Comparison of ENCODE assay signal across 13 cellular contexts in the genomic region with DNA sequence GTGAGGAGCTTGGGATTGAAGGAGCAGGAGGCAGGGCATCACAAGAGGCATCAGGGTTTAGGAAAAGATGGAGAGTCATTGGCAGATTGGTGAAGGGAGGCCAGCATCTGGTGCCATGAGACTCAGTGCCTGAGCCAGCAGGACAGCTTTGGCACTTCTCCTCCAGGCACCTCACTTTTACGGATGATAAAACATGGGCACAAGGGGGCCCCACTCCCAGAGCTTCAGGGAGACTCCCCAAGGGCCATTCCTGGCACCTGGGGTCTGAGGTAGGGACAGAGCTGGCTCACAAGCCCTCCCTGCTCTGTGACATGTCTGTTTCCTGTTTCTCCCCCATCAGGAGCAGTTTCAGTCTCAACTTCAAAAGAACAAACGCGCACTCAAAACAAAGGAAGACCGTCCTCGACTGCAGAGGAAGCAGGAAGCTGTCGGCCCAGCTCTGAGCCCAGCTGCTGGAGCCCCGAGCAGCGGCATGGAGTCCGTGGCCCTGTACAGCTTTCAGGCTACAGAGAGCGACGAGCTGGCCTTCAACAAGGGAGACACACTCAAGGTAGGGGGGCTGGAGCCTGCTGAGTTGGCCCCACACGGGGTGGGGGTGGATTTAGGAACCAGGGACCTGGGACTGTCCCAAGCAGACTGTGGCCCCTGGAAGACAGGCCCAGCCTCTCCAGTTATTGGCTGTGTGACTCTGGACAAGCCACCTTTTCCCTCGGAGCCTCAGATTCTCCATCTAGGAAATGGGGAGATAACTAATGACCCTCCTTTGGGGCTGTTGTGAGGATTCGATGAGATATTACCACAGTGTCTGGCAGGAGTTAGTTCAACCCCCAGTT. TPM values are rescaled to one million over a fixed set of nuclear protein-coding genes. Genes with fewer than 3 reads are reported as not detected.
A peak's percentile ranks its signal among the peaks of the same experiment; 100 is the strongest.
DNase-seq lines count a peak whose midpoint lies in the region; ATAC-seq and TF ChIP-seq lines count a peak whose summit lies in the region.
"Not testable (repeated sequence)": the region's sequence is repeated elsewhere in the genome, so short reads cannot be mapped to it uniquely, and the experiment has no call there.
"Had no signal": no experiment of that assay in that cellular context is flagged by ENCODE, and none has a peak within 500 bp of the region (broad histone marks: within the 10 kb centered on the region; RNA-seq: fewer than 3 reads in every experiment).

Gene GRAPL, plus strand, starts transcription at position 442 of the 833 bp plus-strand sequence. Its CDS starts 31 bp downstream, at position 473.

- H3K36me3 ChIP-seq in GM23338 (ENCODE audit: insufficient read depth); heart left ventricle: not testable (repeated sequence)

- not testable (repeated sequence) for H3K9me2 ChIP-seq in GM23338 (ENCODE audit: insufficient read depth)

- H3K27me3 ChIP-seq in CD4-positive, alpha-beta T cell (ENCODE audit: control insufficient read depth, insufficient read depth, low read length); GM23338 (ENCODE audit: insufficient read depth); heart left ventricle: not testable (repeated sequence)

- H3K4me3 ChIP-seq in GM23338, heart left ventricle: not testable (repeated sequence)

- no CpG with 5 or more reads among the region's 14 CpGs for WGBS in heart left ventricle, 4 donors

- not testable (repeated sequence) for H3K9me3 Mint-ChIP-seq in CD4-positive, alpha-beta T cell; GM23338; activated T-cell treated with anti-CD3 and anti-CD28 coated beads, Interleukin-2, amount 50 U/mL, for 4 hours; stimulated activated effector memory CD8-positive, alpha-beta T cell treated with anti-CD3 and anti-CD28 coated beads, Interleukin-12 subunit alpha, Interleukin-12 subunit beta, amount 100 ng/mL, for 72 hours

- not testable (repeated sequence) for H3K4me2 ChIP-seq in GM23338

- TF ChIP-seq POLR2A in heart left ventricle (IDR thresholded peaks at IDR 0.05): not testable (repeated sequence)

- not testable (repeated sequence) for H3K4me1 Mint-ChIP-seq in CD4-positive, alpha-beta T cell (ENCODE audit: low read depth); GM23338; T-helper 17 cell; activated T-cell treated with anti-CD3 and anti-CD28 coated beads, Interleukin-2, amount 50 U/mL, for 4 hours (ENCODE audit: low read depth); stimulated activated effector memory CD8-positive, alpha-beta T cell treated with anti-CD3 and anti-CD28 coated beads, Interleukin-12 subunit alpha, Interleukin-12 subunit beta, amount 100 ng/mL, for 72 hours

- not testable (repeated sequence) for H3K4me3 Mint-ChIP-seq in CD4-positive, alpha-beta T cell; GM23338; T-helper 17 cell; activated T-cell treated with anti-CD3 and anti-CD28 coated beads, Interleukin-2, amount 50 U/mL, for 4 hours; stimulated activated effector memory CD8-positive, alpha-beta T cell treated with anti-CD3 and anti-CD28 coated beads, Interleukin-12 subunit alpha, Interleukin-12 subunit beta, amount 100 ng/mL, for 72 hours

- H4K20me1 ChIP-seq in GM23338 (replicated peaks; ENCODE audit: insufficient read depth): not testable (repeated sequence)

- not testable (repeated sequence) for H3K9me3 ChIP-seq in CD4-positive, alpha-beta T cell (ENCODE audit: control insufficient read depth, low read length); T-helper 17 cell (ENCODE audit: control insufficient read depth, low read length, poor library complexity, severe bottlenecking); heart left ventricle

- H3K27ac ChIP-seq in CD4-positive, alpha-beta T cell (ENCODE audit: low read depth, low read length); GM23338 (ENCODE audit: low read depth); heart left ventricle: not testable (repeated sequence)

- intact Hi-C loops in CD4-positive, alpha-beta T cell (cut with DNase I, micrococcal nuclease); heart left ventricle (cut with DNase I): not testable (repeated sequence)

- H3K27me3 Mint-ChIP-seq in CD4-positive, alpha-beta T cell; GM23338 (ENCODE audit: insufficient read depth, low read depth, poor library complexity); T-helper 17 cell; activated T-cell treated with anti-CD3 and anti-CD28 coated beads, Interleukin-2, amount 50 U/mL, for 4 hours (ENCODE audit: low read depth): not testable (repeated sequence)

- not testable (repeated sequence) for H3K79me2 ChIP-seq in GM23338 (replicated peaks; ENCODE audit: insufficient read depth)

- not testable (repeated sequence) for H3K4me1 ChIP-seq in GM23338 (ENCODE audit: insufficient read depth); heart left ventricle

- POLR2A ChIA-PET in CD4-positive, alpha-beta T cell (lab: Charles Lee): not testable (repeated sequence)

- not testable (repeated sequence) for H2AFZ ChIP-seq in GM23338

- DNase-seq in CD4-positive, alpha-beta T cell; GM23338 (ENCODE audit: low spot score); T-helper 17 cell; activated T-cell treated with anti-CD3 and anti-CD28 coated beads, Interleukin-2, amount 50 U/mL, for 4 hours; dermis blood vessel endothelial cell; heart left ventricle; lung microvascular endothelial cell (ENCODE audit: low read depth in 2 of 2); stimulated activated effector memory CD8-positive, alpha-beta T cell treated with anti-CD3 and anti-CD28 coated beads, Interleukin-12 subunit alpha, Interleukin-12 subunit beta, amount 100 ng/mL, for 72 hours (ENCODE audit: low spot score in 2 of 2): not testable (repeated sequence)

- not testable (repeated sequence) for H3F3A ChIP-seq in GM23338 (replicated peaks; ENCODE audit: low read depth)

- ATAC-seq in CD4-positive, alpha-beta T cell (ENCODE audit: poor library complexity): peak; percentile 89
- ATAC-seq in GM23338: peak; percentile 57
- ATAC-seq in T-helper 17 cell: peak; percentile 89
- ATAC-seq in activated T-cell treated with anti-CD3 and anti-CD28 coated beads, Interleukin-2, amount 50 U/mL, for 4 hours: peak; percentile 76 to 78
- peak in 3 of 4 donors; percentile 50 to 82 (median 51) for ATAC-seq in heart left ventricle
- peak; percentile 80 for ATAC-seq in stimulated activated effector memory CD8-positive, alpha-beta T cell treated with anti-CD3 and anti-CD28 coated beads, Interleukin-12 subunit alpha, Interleukin-12 subunit beta, amount 100 ng/mL, for 72 hours

- not testable (repeated sequence) for H3K27ac Mint-ChIP-seq in CD4-positive, alpha-beta T cell; GM23338; T-helper 17 cell; stimulated activated effector memory CD8-positive, alpha-beta T cell treated with anti-CD3 and anti-CD28 coated beads, Interleukin-12 subunit alpha, Interleukin-12 subunit beta, amount 100 ng/mL, for 72 hours

- not testable (repeated sequence) for TF ChIP-seq CTCF in CD4-positive, alpha-beta T cell (IDR thresholded peaks at IDR 0.05); GM23338 (conservative IDR thresholded peaks at IDR 0.05; ENCODE audit: low read depth in 2 of 2); heart left ventricle (IDR thresholded peaks at IDR 0.05)

- CTCF ChIA-PET in CD4-positive, alpha-beta T cell (lab: Charles Lee): not testable (repeated sequence)

- not testable (repeated sequence) for H3K36me3 Mint-ChIP-seq in CD4-positive, alpha-beta T cell (ENCODE audit: low read depth); GM23338 (ENCODE audit: low read depth); T-helper 17 cell (ENCODE audit: low read depth); activated T-cell treated with anti-CD3 and anti-CD28 coated beads, Interleukin-2, amount 50 U/mL, for 4 hours (ENCODE audit: insufficient read depth); stimulated activated effector memory CD8-positive, alpha-beta T cell treated with anti-CD3 and anti-CD28 coated beads, Interleukin-12 subunit alpha, Interleukin-12 subunit beta, amount 100 ng/mL, for 72 hours

RNA-seq across cellular contexts. Expression of gene GRAPL, which starts in this region (rescaled TPM):
- total RNA-seq in CD4-positive, alpha-beta T cell: 10 to 100 TPM; 23.7 to 26.2 TPM
- total RNA-seq in GM23338 (2014; rRNA removed; shearing (Covaris generic)): 0.28 TPM in 1 of 2 replicates, not detected in the other
- polyA plus RNA-seq in GM23338 (2016; fragmentation: Nextera tagmentation; extraction: Ambion mirVana) (not detected in 2 replicates), heart left ventricle (1 to 10 TPM; 1.5 to 2.0 TPM)
- total RNA-seq in T-helper 17 cell (10 to 100 TPM; 17.5 to 21.0 TPM), dermis blood vessel endothelial cell (17.2 and 36.1 TPM in 2 replicates), heart left ventricle (1 to 10 TPM in 5 of 9 donors, under 1 TPM in 3, not detected in 1; 0.69 to 5.9 (median 1.5) TPM), lung microvascular endothelial cell (23.3 and 108 TPM in 2 replicates)
- 1 to 10 TPM; 1.4 to 2.5 (median 2.0) TPM for total RNA-seq in activated T-cell treated with anti-CD3 and anti-CD28 coated beads, Interleukin-2, amount 50 U/mL, for 4 hours
- total RNA-seq: A172, Caco-2, GM23248, HT-29, NCI-H460 had no signal
- polyA plus RNA-seq: GM23248 had no signal

Comparison
In these comparisons a context has a peak if more than half of its experiments do, and no peak if none do; other contexts are left out.
1. Peak in ATAC-seq in GM23338; RNA of the gene not detected or under 1 TPM.